8 cellular contexts compared by ENCODE assay signal in the genomic region with DNA sequence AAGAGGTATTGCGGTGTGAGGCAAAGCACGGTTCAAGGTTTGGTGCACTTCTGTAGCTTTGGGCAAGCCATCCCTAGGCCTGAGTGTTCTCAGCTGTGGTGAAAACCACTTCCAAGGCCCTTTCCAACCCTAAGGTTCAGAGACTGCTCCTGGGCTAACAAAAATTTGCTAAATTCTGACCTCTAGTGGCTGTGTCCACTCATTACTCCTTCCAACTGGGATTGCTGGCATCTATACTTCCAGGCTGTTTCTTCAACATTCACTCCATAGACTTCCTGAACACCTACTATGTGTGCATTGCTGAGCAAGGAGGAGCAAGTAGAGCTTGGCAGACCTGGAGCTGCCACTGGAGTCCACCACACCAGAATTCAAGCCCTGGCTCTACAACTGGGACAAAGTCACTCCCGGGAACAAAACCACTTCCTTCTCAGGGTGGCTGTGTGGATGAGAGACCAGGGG. TPM values are rescaled to one million over a fixed set of nuclear protein-coding genes. Genes with fewer than 3 reads are reported as not detected.
DNase-seq lines count a peak whose midpoint lies in the region; ATAC-seq and TF ChIP-seq lines count a peak whose summit lies in the region.

No MANE protein-coding gene starts in this region.

- TF ChIP-seq CTCF in WERI-Rb-1 (IDR thresholded peaks at IDR 0.05; ENCODE audit: low read depth, low read length) (peak; percentile 70), glutamatergic neuron (IDR thresholded peaks at IDR 0.05; ENCODE audit: partially characterized antibody, unreplicated experiment) (peak; percentile 90), prostate gland (IDR thresholded peaks at IDR 0.05) (peak in 3 of 4 experiments; percentile 59 to 78 (median 66))

- TF ChIP-seq POLR2A in prostate gland (IDR thresholded peaks at IDR 0.05) = no peak

- H3K27me3 ChIP-seq in WERI-Rb-1 (ENCODE audit: insufficient read depth, low read depth, severe bottlenecking) (no peaks in the 10 kb centered on the region), prostate gland (replicated peaks; ENCODE audit: insufficient read depth) (no peaks in the 10 kb centered on the region)

- H3K9me3 ChIP-seq in WERI-Rb-1 (ENCODE audit: severe bottlenecking) (no peaks in the 10 kb centered on the region), prostate gland (no peaks in the 10 kb centered on the region)

- ATAC-seq in GM19351 (IDR thresholded peaks at IDR 0.05; ENCODE audit: unreplicated experiment) = peak; percentile 58
- ATAC-seq in GM21360 (IDR thresholded peaks at IDR 0.05; ENCODE audit: unreplicated experiment) = no peak
- no peak for ATAC-seq in HG02938 (IDR thresholded peaks at IDR 0.05; ENCODE audit: unreplicated experiment)

- H3K36me3 ChIP-seq in WERI-Rb-1 = no peaks in the 10 kb centered on the region; the same call in 1 of the 2 replicates
- no peaks in the 10 kb centered on the region for H3K36me3 ChIP-seq in prostate gland

- WGBS in prostate gland = 50% methylated on average over 3 of the region's 3 CpGs

- H3K27me3 Mint-ChIP-seq in glutamatergic neuron (ENCODE audit: unreplicated experiment) = peaks cover 2% of the 10 kb centered on the region

- no peaks in the 10 kb centered on the region for H3K36me3 Mint-ChIP-seq in glutamatergic neuron (ENCODE audit: unreplicated experiment)

- no peak overlapping the region for H3K27ac Mint-ChIP-seq in glutamatergic neuron (ENCODE audit: unreplicated experiment)

- intact Hi-C loops in prostate gland (cut with DNase I) = loop anchor here (5.0 kb wide), 1 partner anchor 238 kb away; the partner anchor contains the start of gene SFR1

- no peak overlapping the region for H3K4me3 Mint-ChIP-seq in glutamatergic neuron (ENCODE audit: unreplicated experiment)

- peaks cover under 1% of the 10 kb centered on the region for H3K9me3 Mint-ChIP-seq in glutamatergic neuron (ENCODE audit: unreplicated experiment)

- peaks cover 7% of the 10 kb centered on the region for H3K4me1 Mint-ChIP-seq in glutamatergic neuron (ENCODE audit: low read depth, unreplicated experiment)

- no peak overlapping the region for H3K27ac ChIP-seq in WERI-Rb-1
- H3K27ac ChIP-seq in prostate gland = no peak overlapping the region

- H3K4me1 ChIP-seq in prostate gland (replicated peaks) = no peaks in the 10 kb centered on the region

- H3K4me3 ChIP-seq in WERI-Rb-1 (ENCODE audit: low read depth, low read length) = no peak overlapping the region
- H3K4me3 ChIP-seq in prostate gland = no peak overlapping the region

- DNase-seq in COLO668 (lab: John Stamatoyannopoulos, UW; ENCODE audit: unreplicated experiment) (peak; percentile 20), NCI-H2171 (lab: John Stamatoyannopoulos, UW) (peak; percentile 9), WERI-Rb-1 (peak; percentile 59), glutamatergic neuron (no peak), prostate gland (ENCODE audit: low spot score) (peak; percentile 30)

RNA-seq across cellular contexts. Expression of gene SH3PXD2A, which starts 29.3 kb away (rescaled TPM):
- total RNA-seq in glutamatergic neuron (ENCODE audit: unreplicated experiment) (16.7 TPM), prostate gland (10 to 100 TPM; 14.2 to 26.4 TPM)

RNA-seq across cellular contexts. Expression of gene STN1, which starts 33.3 kb away (rescaled TPM):
- total RNA-seq in glutamatergic neuron (ENCODE audit: unreplicated experiment) (57.1 TPM), prostate gland (10 to 100 TPM; 15.5 to 42.7 TPM)
